ENCODE assay signal across 22 cellular contexts in genomic region chr2:5021148-5021547, GRCh38.
DNase-seq lines count a peak whose midpoint lies in the region; ATAC-seq, FAIRE-seq and TF ChIP-seq lines count a peak whose summit lies in the region.
"Had no signal": no experiment of that assay in that cellular context is flagged by ENCODE, and none has a peak within 500 bp of the region (broad histone marks: within the 10 kb centered on the region; RNA-seq: fewer than 3 reads in every experiment).

No MANE protein-coding gene starts in this region.

- peak; percentile 26 for DNase-seq in COR-L47 (lab: John Stamatoyannopoulos, UW)
- peak in 2 of 3 experiments; percentile 65 to 86 for DNase-seq in NCI-H1417 (lab: John Stamatoyannopoulos, UW)
- DNase-seq in NCI-H748 treated with DMSO at 0.1 percent for 48 hours (lab: John Stamatoyannopoulos, UW), result peak; percentile 29
- peak; percentile 3 for DNase-seq in choroid plexus epithelial cell (ENCODE audit: low read depth)
- no peak for DNase-seq in GM12891 (ENCODE audit: insufficient read length, low spot score)
- DNase-seq in NCI-H226, result no peak
- DNase-seq: activated B cell treated with CpG ODN at 0.5 μM for 24 hours; activated CD4-positive, alpha-beta T cell treated with anti-CD3 and anti-CD28 coated beads, Interleukin-2, amount 50 U/mL, for 48 hours; activated CD8-positive, alpha-beta memory T cell treated with anti-CD3 and anti-CD28 coated beads, Interleukin-2, amount 50 U/mL, for 48 hours; CD4-positive, CD25-positive, alpha-beta regulatory T cell; DND-41; NCI-H1092; NCI-H446 treated with DMSO at 0.1 percent for 48 hours; stimulated activated CD4-positive, alpha-beta T cell treated with anti-CD3 and anti-CD28 coated beads, Interleukin-2, amount 100 ng/mL, for 24 hours; T1000 had no signal

- no peak overlapping the region for H3K4me3 ChIP-seq in choroid plexus epithelial cell (ENCODE audit: low read depth, low read length)
- H3K4me3 ChIP-seq: ascending aorta, lung had no signal

- TF ChIP-seq CTCF in choroid plexus epithelial cell (conservative IDR thresholded peaks at IDR 0.05; ENCODE audit: low read depth, low read length), result no peak

- ATAC-seq in GM19455 (IDR thresholded peaks at IDR 0.05; ENCODE audit: unreplicated experiment), result no peak
- ATAC-seq: esophagus mucosa; stimulated activated effector memory CD8-positive, alpha-beta T cell treated with anti-CD3 and anti-CD28 coated beads, Interleukin-12 subunit alpha, Interleukin-12 subunit beta, amount 100 ng/mL, for 72 hours had no signal

- no peak for FAIRE-seq in GM12891 (lab: Jason Lieb, UNC)
- FAIRE-seq: frontal cortex, keratinocyte had no signal

- no peak for TF ChIP-seq POLR2A in GM12891 (IDR thresholded peaks at IDR 0.05; ENCODE audit: low read depth, low read length)

TF ChIP-seq in GM12891, 5 proteins besides CTCF, POLR2A, EP300 and RAD21:
- no peak for TF ChIP-seq POLR2AphosphoS5 (IDR thresholded peaks at IDR 0.05; ENCODE audit: low read depth, low read length)
- TF ChIP-seq PAX5 (IDR thresholded peaks at IDR 0.05; ENCODE audit: insufficient read depth, low read length, severe bottlenecking), result no peak
- no peak for TF ChIP-seq POU2F2 (IDR thresholded peaks at IDR 0.05; ENCODE audit: low read depth, low read length)
- no peak for TF ChIP-seq TAF1 (IDR thresholded peaks at IDR 0.05; ENCODE audit: low read depth, low read length)
- TF ChIP-seq SPI1 (IDR thresholded peaks at IDR 0.05; ENCODE audit: low read depth, low read length), result no peak

Comparison
In these comparisons a context has a peak if more than half of its experiments do, and no peak if none do; other contexts are left out.
1. DNase-seq: peak in COR-L47 (single experiment), NCI-H1417 (2 of 3), NCI-H748 treated with DMSO at 0.1 percent for 48 hours (single experiment) and choroid plexus epithelial cell (single experiment); none in GM12891 (single experiment) and NCI-H226 (single experiment).